In genomic region chr1:64839270-64839669, GRCh38 we compare ENCODE assay signal across 20 cellular contexts.
"Had no signal": no experiment of that assay in that cellular context is flagged by ENCODE, and none has a peak within 500 bp of the region (broad histone marks: within the 10 kb centered on the region; RNA-seq: fewer than 3 reads in every experiment).

No MANE protein-coding gene starts in this region.

- ATAC-seq: activated naive CD4-positive, alpha-beta T cell treated with anti-CD3 and anti-CD28 coated beads, Interleukin-2, amount 50 U/mL, for 72 hours; left lung; mucosa of descending colon; stimulated activated naive CD8-positive, alpha-beta T cell treated with anti-CD3 and anti-CD28 coated beads, Interleukin-15, Interleukin-2, amounts not matched to agents 100 U/mL and 50 U/mL, for 24 hours had no signal

- H3K4me1 Mint-ChIP-seq: endodermal cell had no signal

- H3K27me3 Mint-ChIP-seq: activated CD4-positive, alpha-beta memory T cell treated with anti-CD3 and anti-CD28 coated beads for 36 hours; naive B cell had no signal

- H3K27ac ChIP-seq: cardiac muscle cell, left lung, parathyroid adenoma, sigmoid colon, tibial artery, WERI-Rb-1 had no signal

- H3K4me3 ChIP-seq: cardiac muscle cell, dorsolateral prefrontal cortex, left lung, mucosa of descending colon, sigmoid colon, spleen, tibial artery had no signal

- H3K9me3 Mint-ChIP-seq: activated CD4-positive, alpha-beta memory T cell treated with anti-CD3 and anti-CD28 coated beads for 36 hours; activated naive CD4-positive, alpha-beta T cell treated with anti-CD3 and anti-CD28 coated beads, Interleukin-2, amount 50 U/mL, for 72 hours; activated T-helper 1 cell treated with anti-CD3 and anti-CD28 coated beads, Interleukin-12 subunit alpha, Interleukin-12 subunit beta, Interleukin-2, Interleukin-4 antibody, amounts not matched to agents 30 ng/mL and 10 ng/mL and 1 ng/mL, durations not matched to agents 14 hours and 24 hours and 36 hours; endodermal cell; naive B cell had no signal

- DNase-seq: activated CD4-positive, alpha-beta memory T cell treated with anti-CD3 and anti-CD28 coated beads for 36 hours; activated CD8-positive, alpha-beta memory T cell treated with anti-CD3 and anti-CD28 coated beads, Interleukin-2, amount 50 U/mL, for 4 hours; activated gamma-delta T cell treated with Interleukin-2 at 50 U/mL for 16 hours; amygdala; endodermal cell; left lung; mucosa of descending colon; naive B cell; sigmoid colon; spleen; stimulated activated CD8-positive, alpha-beta memory T cell treated with anti-CD3 and anti-CD28 coated beads, Interleukin-4, amount 100 ng/mL, for 48 hours; stimulated activated naive CD8-positive, alpha-beta T cell treated with anti-CD3 and anti-CD28 coated beads, Interleukin-15, Interleukin-2, amounts not matched to agents 100 U/mL and 50 U/mL, for 24 hours; SW 1271; tibial artery; WERI-Rb-1 had no signal

- H3K4me1 ChIP-seq: left lung, parathyroid adenoma, sigmoid colon had no signal

- H3K27ac Mint-ChIP-seq: activated CD4-positive, alpha-beta memory T cell treated with anti-CD3 and anti-CD28 coated beads for 36 hours; activated T-helper 1 cell treated with anti-CD3 and anti-CD28 coated beads, Interleukin-12 subunit alpha, Interleukin-12 subunit beta, Interleukin-2, Interleukin-4 antibody, amounts not matched to agents 30 ng/mL and 10 ng/mL and 1 ng/mL, durations not matched to agents 14 hours and 24 hours and 36 hours had no signal

- H3K9me3 ChIP-seq: left lung, mucosa of descending colon, sigmoid colon, spleen, tibial artery had no signal

- H3K4me3 Mint-ChIP-seq: activated CD4-positive, alpha-beta memory T cell treated with anti-CD3 and anti-CD28 coated beads for 36 hours; activated T-helper 1 cell treated with anti-CD3 and anti-CD28 coated beads, Interleukin-12 subunit alpha, Interleukin-12 subunit beta, Interleukin-2, Interleukin-4 antibody, amounts not matched to agents 30 ng/mL and 10 ng/mL and 1 ng/mL, durations not matched to agents 14 hours and 24 hours and 36 hours; endodermal cell; naive B cell had no signal

- H3K27me3 ChIP-seq: cardiac muscle cell, dorsolateral prefrontal cortex, left lung, sigmoid colon, spleen, tibial artery had no signal
